16 cellular contexts compared by ENCODE assay signal in the genomic region with DNA sequence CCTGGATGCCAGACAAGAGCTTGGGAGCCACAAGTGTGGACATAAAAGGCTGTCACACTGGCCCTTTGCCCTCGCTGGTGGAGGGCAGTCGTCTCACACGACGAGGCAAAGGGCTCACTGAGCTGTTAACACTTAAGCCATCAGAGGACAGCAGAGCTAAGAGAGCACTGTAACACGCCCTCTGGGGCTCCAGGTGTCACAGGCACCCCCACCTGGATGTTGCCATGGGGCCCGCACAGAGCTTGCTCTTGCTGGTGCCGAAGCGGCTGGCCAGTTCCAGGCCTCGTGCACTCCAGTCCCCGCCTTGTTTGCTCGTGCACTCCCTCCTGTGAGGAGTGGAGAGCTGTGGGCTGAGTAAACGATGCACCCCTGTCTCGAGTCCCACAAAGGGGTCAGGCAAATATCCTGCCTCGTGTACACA. TPM values are rescaled to one million over a fixed set of nuclear protein-coding genes. Genes with fewer than 3 reads are reported as not detected.
DNase-seq lines count a peak whose midpoint lies in the region; ATAC-seq lines count a peak whose summit lies in the region.
"Had no signal": no experiment of that assay in that cellular context is flagged by ENCODE, and none has a peak within 500 bp of the region (broad histone marks: within the 10 kb centered on the region; RNA-seq: fewer than 3 reads in every experiment).

No MANE protein-coding gene starts in this region.

- DNase-seq in Right ventricle myocardium superior (no peak), Right ventricle myocardium inferior (ENCODE audit: missing footprints) (no peak), NCI-H748 (lab: John Stamatoyannopoulos, UW; ENCODE audit: unreplicated experiment) (peak; percentile 98), aorta (no peak), NCI-H2171 treated with DMSO at 0.1 percent for 48 hours (lab: John Stamatoyannopoulos, UW) (no peak)
- no peak for DNase-seq in activated naive CD4-positive, alpha-beta T cell treated with Interleukin-2 at 50 U/mL for 16 hours
- DNase-seq: activated gamma-delta T cell; GDM1; NCI-H1694; stimulated activated CD4-positive, alpha-beta T cell treated with anti-CD3 and anti-CD28 coated beads, Interleukin-2, amount 100 ng/mL, for 24 hours; stimulated activated naive CD4-positive, alpha-beta T cell treated with Interleukin-2 at 50 U/mL for 16 hours had no signal

- H3K27me3 ChIP-seq in iPS-20b (ENCODE audit: insufficient read depth, low read length): peaks cover 7% of the 10 kb centered on the region; the same call in 1 of the 2 replicates
- no peaks in the 10 kb centered on the region for H3K27me3 ChIP-seq in aorta (ENCODE audit: control insufficient read depth in 1 of 2, insufficient read depth in 2 of 2, low read length in 1 of 2)

- H3K27ac ChIP-seq in iPS-20b (ENCODE audit: low read length) (no peak overlapping the region), aorta (ENCODE audit: low read depth in 1 of 2, low read length in 2 of 2) (no peak overlapping the region)

- peak overlapping the region; percentile 8; the same call in 1 of the 2 replicates for H3K9ac ChIP-seq in iPS-20b (ENCODE audit: low read depth, low read length)

- no peak overlapping the region for H3K4me3 ChIP-seq in iPS-20b (ENCODE audit: low read length)
- no peak overlapping the region for H3K4me3 ChIP-seq in aorta (ENCODE audit: low read length in 2 of 2)

- H3K36me3 ChIP-seq in iPS-20b (ENCODE audit: insufficient read depth, low read depth, low read length) (no peaks in the 10 kb centered on the region), aorta (ENCODE audit: control insufficient read depth in 1 of 2, insufficient read depth in 2 of 2, low read length in 1 of 2) (no peaks in the 10 kb centered on the region)

- 42% methylated on average over 14 of the region's 14 CpGs for WGBS in aorta, 2 donors

- ATAC-seq in Right ventricle myocardium superior (ENCODE audit: poor library complexity) (peak; percentile 21), Right ventricle myocardium inferior (no peak), aorta (ENCODE audit: low FRiP score) (peak; percentile 38), HG03175 (IDR thresholded peaks at IDR 0.05; ENCODE audit: unreplicated experiment) (no peak)

- intact Hi-C loops in Right ventricle myocardium superior (cut with DNase I): no loop called here
- intact Hi-C loops in Right ventricle myocardium inferior (cut with DNase I): no loop called here
- intact Hi-C loops in aorta (cut with DNase I): no loop called here

- peaks cover 28% of the 10 kb centered on the region; the same call in 1 of the 2 replicates for H3K4me1 ChIP-seq in iPS-20b (ENCODE audit: insufficient read depth, low read length)
- H3K4me1 ChIP-seq in aorta (ENCODE audit: control insufficient read depth in 1 of 2, insufficient read depth in 2 of 2, low read length in 2 of 2): no peaks in the 10 kb centered on the region

- H3K9me3 ChIP-seq in iPS-20b (ENCODE audit: insufficient read depth, low read depth, low read length) (no peaks in the 10 kb centered on the region), aorta (ENCODE audit: control insufficient read depth, low read length) (no peaks in the 10 kb centered on the region)

RNA-seq across cellular contexts. Expression of a gene that starts 37.4 kb away (rescaled TPM):
- total RNA-seq in Right ventricle myocardium superior (not detected), Right ventricle myocardium inferior (not detected), aorta (not detected)
- polyA plus RNA-seq in aorta: not detected
- total RNA-seq: fibroblast of lung, osteoblast, SK-MEL-5 had no signal
- polyA plus RNA-seq: fibroblast of lung had no signal

Comparison
In these comparisons a context has a peak if more than half of its experiments do, and no peak if none do; other contexts are left out.
1. ATAC-seq: peak in Right ventricle myocardium superior (single experiment) and aorta (single experiment); none in Right ventricle myocardium inferior (single experiment) and HG03175 (single experiment).